9 cellular contexts compared by ENCODE assay signal in genomic region chr17:40364121-40364861, GRCh38. TPM values are rescaled to one million over a fixed set of nuclear protein-coding genes. Genes with fewer than 3 reads are reported as not detected.
A peak's percentile ranks its signal among the peaks of the same experiment; 100 is the strongest.
DNase-seq lines count a peak whose midpoint lies in the region; ATAC-seq, FAIRE-seq and TF ChIP-seq lines count a peak whose summit lies in the region.
"Had no signal": no experiment of that assay in that cellular context is flagged by ENCODE, and none has a peak within 500 bp of the region (broad histone marks: within the 10 kb centered on the region; RNA-seq: fewer than 3 reads in every experiment).

GJD3 (minus strand) TSS chr17:40364737; CDS start chr17:40363815, 922 bp downstream.

- H3K36me3 ChIP-seq in K562 (ENCODE audit: control insufficient read depth, insufficient read depth, low read length) (no peaks in the 10 kb centered on the region), HepG2 (replicated peaks in 1 of 2; ENCODE audit: control insufficient read depth in 1 of 2, insufficient read depth in 2 of 2, low read length in 2 of 2) (no peaks in the 10 kb centered on the region), tibial artery (no peaks in the 10 kb centered on the region)
- H3K36me3 ChIP-seq: adrenal gland had no signal

- DNase-seq in activated T-cell treated with anti-CD3 and anti-CD28 coated beads, Interleukin-2, amount 50 U/mL, for 4 hours = no peak
- DNase-seq in activated T-cell treated with anti-CD3 and anti-CD28 coated beads for 4 hours (no peak), K562 (ENCODE audit: extremely low read depth in 1 of 4, low spot score in 3 of 4) (peak in 2 of 4 experiments; percentile 22 to 35), HepG2 (ENCODE audit: low spot score) (no peak), tibial artery (no peak), omental fat pad (ENCODE audit: low spot score) (no peak)

- peak within 1 kb of the TSS; percentile 63 for H3K4me3 Mint-ChIP-seq in activated T-cell treated with anti-CD3 and anti-CD28 coated beads, Interleukin-2, amount 50 U/mL, for 4 hours

- peaks cover 3 to 46% of the 10 kb centered on the region in 2 experiments; a peak in 3 of 5 replicates for H3K4me1 ChIP-seq in K562 (replicated peaks in 1 of 2; ENCODE audit: control insufficient read depth in 2 of 2, insufficient read depth in 2 of 2, low read length in 2 of 2)
- H3K4me1 ChIP-seq in HepG2 (ENCODE audit: insufficient read depth, low read length) = peaks cover 31% of the 10 kb centered on the region
- H3K4me1 ChIP-seq in tibial artery = peaks cover 0 to 18% (median 12%) of the 10 kb centered on the region in 4 donors

- no peak for TF ChIP-seq CTCF in K562 (IDR thresholded peaks at IDR 0.05 in 2 of 3, conservative IDR thresholded peaks at IDR 0.05 in 1 of 3; ENCODE audit: insufficient read depth in 2 of 3, low read depth in 1 of 3, low read length in 3 of 3)
- no peak for TF ChIP-seq CTCF in HepG2 (CRISPR knock-in tag; IDR thresholded peaks at IDR 0.05)
- no peak for TF ChIP-seq CTCF in tibial artery (IDR thresholded peaks at IDR 0.05)
- TF ChIP-seq CTCF in omental fat pad (IDR thresholded peaks at IDR 0.05) = no peak

- ATAC-seq in activated T-cell treated with anti-CD3 and anti-CD28 coated beads, Interleukin-2, amount 50 U/mL, for 4 hours = no peak
- ATAC-seq in K562 (no peak), HepG2 (no peak), GM18867 (IDR thresholded peaks at IDR 0.05; ENCODE audit: unreplicated experiment) (no peak), omental fat pad (ENCODE audit: low FRiP score) (no peak), HG02763 (IDR thresholded peaks at IDR 0.05; ENCODE audit: unreplicated experiment) (no peak)

- CTCF ChIA-PET in K562 (lab: Yijun Ruan, JAX; ENCODE audit: low intra/inter-chr PET ratio) = interaction anchor here (0.6 to 1.0 kb wide), 3 partner anchors 29 to 542 kb away, joined by 3 read pairs; no protein-coding TSS in a partner anchor
- CTCF ChIA-PET in HepG2 (lab: Yijun Ruan, JAX; ENCODE audit: low intra/inter-chr PET ratio, low total read pairs) = no interaction called here

- no peak for TF ChIP-seq RAD21 in K562 (CRISPR knock-in tag; conservative IDR thresholded peaks at IDR 0.05 in 1 of 2, IDR thresholded peaks at IDR 0.05 in 1 of 2)
- no peak for TF ChIP-seq RAD21 in HepG2 (CRISPR knock-in tag; IDR thresholded peaks at IDR 0.05)

- H2AFZ ChIP-seq in K562 (ENCODE audit: low read depth, low read length) (peak within 1 kb of the TSS; percentile 87), HepG2 (ENCODE audit: low read length) (no peak within 1 kb of the TSS)

- no peaks in the 10 kb centered on the region for H3K9me3 Mint-ChIP-seq in activated T-cell treated with anti-CD3 and anti-CD28 coated beads, Interleukin-2, amount 50 U/mL, for 4 hours

- H3K9me3 ChIP-seq in K562 (replicated peaks; ENCODE audit: control insufficient read depth, insufficient read depth, low read depth, low read length) (no peaks in the 10 kb centered on the region), HepG2 (ENCODE audit: low read length) (no peaks in the 10 kb centered on the region), tibial artery (no peaks in the 10 kb centered on the region)
- H3K9me3 ChIP-seq: adrenal gland had no signal

- H3K4me2 ChIP-seq in K562 (ENCODE audit: insufficient read depth, low read length) = peak within 1 kb of the TSS; percentile 80
- H3K4me2 ChIP-seq in HepG2 (ENCODE audit: low read depth, low read length) = peak within 1 kb of the TSS; percentile 69; the same call in 1 of the 2 replicates

- intact Hi-C loops in K562 (cut with micrococcal nuclease) (loop anchor here (10.0 kb wide), 1 partner anchor 111 kb away; no protein-coding TSS in a partner anchor), HepG2 (cut with micrococcal nuclease; ENCODE audit: unreplicated experiment) (no loop called here), tibial artery (cut with DNase I; ENCODE audit: low total_unique reads) (no loop called here)

- H4K20me1 ChIP-seq in K562 (replicated peaks; ENCODE audit: control insufficient read depth, insufficient read depth, low read length) (no peaks in the 10 kb centered on the region), HepG2 (ENCODE audit: insufficient read depth, low read length) (no peaks in the 10 kb centered on the region)

- H3K27me3 Mint-ChIP-seq in activated T-cell treated with anti-CD3 and anti-CD28 coated beads, Interleukin-2, amount 50 U/mL, for 4 hours (ENCODE audit: low read depth) = peaks cover 11% of the 10 kb centered on the region

- POLR2A ChIA-PET in K562 (lab: Yijun Ruan, JAX) (interaction anchor here (1.0 kb wide), 3 partner anchors 9 to 168 kb away, joined by 3 to 4 read pairs (median 3); no protein-coding TSS in a partner anchor), HepG2 (lab: Yijun Ruan, JAX) (interaction anchor here (0.5 to 1.8 kb wide), 3 partner anchors 56 to 319 kb away, joined by 3 to 11 read pairs (median 3); partner anchors contain the start of gene RARA)

- peak within 1 kb of the TSS; percentile 58 for H3K4me3 ChIP-seq in K562
- H3K4me3 ChIP-seq in HepG2 (replicated peaks in 1 of 3; ENCODE audit: insufficient read depth in 1 of 3, low read depth in 2 of 3, low read length in 3 of 3) = peak within 1 kb of the TSS in 1 of 3 experiments; percentile 67; a peak in 3 of 6 replicates
- peak within 1 kb of the TSS; percentile 48 to 57 for H3K4me3 ChIP-seq in tibial artery

- H3K36me3 Mint-ChIP-seq in activated T-cell treated with anti-CD3 and anti-CD28 coated beads, Interleukin-2, amount 50 U/mL, for 4 hours (ENCODE audit: insufficient read depth) = no peaks in the 10 kb centered on the region

- TF ChIP-seq EP300 in K562 (IDR thresholded peaks at IDR 0.05; ENCODE audit: low read length) (no peak), HepG2 (IDR thresholded peaks at IDR 0.05; ENCODE audit: low read depth in 2 of 2, low read length in 2 of 2) (no peak), HepG2 (CRISPR knock-in tag; IDR thresholded peaks at IDR 0.05; ENCODE audit: borderline replicate concordance) (no peak)

- H3K9ac ChIP-seq in K562 (ENCODE audit: insufficient read depth in 1 of 2, low read depth in 2 of 2, low read length in 2 of 2) = peak within 1 kb of the TSS; percentile 63 to 96; a peak in 3 of 4 replicates
- no peak within 1 kb of the TSS for H3K9ac ChIP-seq in HepG2 (ENCODE audit: insufficient read depth, low read depth, low read length)

- H3K4me1 Mint-ChIP-seq in activated T-cell treated with anti-CD3 and anti-CD28 coated beads, Interleukin-2, amount 50 U/mL, for 4 hours (ENCODE audit: low read depth) = peaks cover 4% of the 10 kb centered on the region

- peaks cover 7% of the 10 kb centered on the region; the same call in 2 of the 3 replicates for H3K79me2 ChIP-seq in K562 (ENCODE audit: control insufficient read depth, insufficient read depth, low read length)
- H3K79me2 ChIP-seq in HepG2 (ENCODE audit: insufficient read depth, low read length) = no peaks in the 10 kb centered on the region

- 74% methylated on average over 10 of the region's 22 CpGs for WGBS in K562 (ENCODE audit: insufficient coverage, low coverage, missing lambda C conversion rate)
- 96% methylated on average over 22 of the region's 22 CpGs for WGBS in HepG2 (ENCODE audit: low lambda C conversion rate)

- BruUV-seq in K562 (replicated peaks; lab: Mats Ljungman, UMichigan) (TSS peak; percentile 69), HepG2 (replicated peaks; lab: Mats Ljungman, UMichigan) (no TSS peak)

- in situ Hi-C loops in K562 (cut with MboI) = loop anchor here (5.0 kb wide), 1 partner anchor 173 kb away; no protein-coding TSS in a partner anchor
- in situ Hi-C loops in HepG2 (cut with HindIII; ENCODE audit: extremely low pct_ligation_motif_present, low pct_unique_long_range_greater_than_20kb) = loop anchor here (5.0 kb wide), 1 partner anchor 168 kb away; no protein-coding TSS in a partner anchor

- no peaks in the 10 kb centered on the region for H3K27me3 ChIP-seq in K562 (ENCODE audit: control insufficient read depth in 2 of 2, insufficient read depth in 2 of 2, low read length in 2 of 2)
- peaks cover 0 to 11% of the 10 kb centered on the region in 2 experiments; a peak in 2 of 5 replicates for H3K27me3 ChIP-seq in HepG2 (ENCODE audit: control insufficient read depth in 1 of 2, insufficient read depth in 2 of 2, low read length in 2 of 2)
- H3K27me3 ChIP-seq in tibial artery = peaks cover 0 to 15% of the 10 kb centered on the region in 2 donors

- no peak for TF ChIP-seq POLR2A in K562 (conservative IDR thresholded peaks at IDR 0.05)
- TF ChIP-seq POLR2A in HepG2 (IDR thresholded peaks at IDR 0.05; ENCODE audit: insufficient read depth in 1 of 2, low read depth in 2 of 2, low read length in 2 of 2) = no peak

- FAIRE-seq in K562 (lab: Jason Lieb, UNC) = no peak
- FAIRE-seq in HepG2 (lab: Jason Lieb, UNC) = no peak

- H3K27ac ChIP-seq in K562 (ENCODE audit: extremely low read depth, low read depth, low read length) = 0 out of 3 replicates have a peak within 1 kb of the TSS, but pooled peaks have one; percentile 68
- H3K27ac ChIP-seq in HepG2 (ENCODE audit: extremely low read length, insufficient read depth, low read length) = no peak within 1 kb of the TSS
- H3K27ac ChIP-seq in tibial artery = no peak within 1 kb of the TSS
- H3K27ac ChIP-seq: adrenal gland had no signal

- no peaks in the 10 kb centered on the region for H3K9me1 ChIP-seq in K562 (ENCODE audit: control insufficient read depth, insufficient read depth, low read length)

RNA-seq across cellular contexts. Expression of gene GJD3, which starts in this region (rescaled TPM):
- total RNA-seq in activated T-cell treated with anti-CD3 and anti-CD28 coated beads, Interleukin-2, amount 50 U/mL, for 4 hours = not detected
- not detected in 2 replicates for total RNA-seq in K562 (2011; cell fraction: chromatin; rRNA removed; ENCODE audit: low replicate concordance)
- 0.50 and 0.66 TPM in 2 replicates for total RNA-seq in K562 (2011; cell fraction: nucleolus; rRNA removed)
- not detected in 2 replicates for total RNA-seq in K562 (2011; cell fraction: nucleoplasm; rRNA removed)
- total RNA-seq in K562 (2014; rRNA removed) (not detected in 2 replicates), K562 (2014; rRNA removed; fragmentation: Illumina TruSeq; extraction: Trizol) (not detected in 2 replicates), K562 (2015; rRNA removed; fragmentation: Illumina TruSeq; extraction: Trizol) (not detected in 2 replicates), K562 (2021) (0.38 TPM in 1 of 2 replicates, not detected in the other), HepG2 (2016; rRNA removed; fragmentation: Illumina TruSeq; extraction: Trizol) (not detected in 2 replicates), omental fat pad (1 to 10 TPM in 1 of 4 donors, under 1 TPM in 1, not detected in 2; 0.60 to 2.0 TPM)
- polyA plus RNA-seq in K562 (2011; rRNA removed) (not detected in 2 replicates), K562 (2014; fragmentation: Illumina TruSeq; extraction: Trizol) (not detected in 2 replicates), K562 (2014; fragmentation: Nextera tagmentation; extraction: Ambion mirVana) (not detected), K562 (2014; rRNA removed) (0.17 TPM in 1 of 2 replicates, not detected in the other), HepG2 (2011; rRNA removed) (not detected in 2 replicates)
- polyA plus RNA-seq in K562 (2011; cell fraction: cytosol; rRNA removed) = 0.24 TPM in 1 of 2 replicates, not detected in the other
- polyA plus RNA-seq in K562 (2011; cell fraction: nucleus; rRNA removed) = not detected in 2 replicates
- 0.46 and 2.9 TPM in 2 replicates for polyA plus RNA-seq in K562 (2012)
- polyA minus RNA-seq in K562 (2011; rRNA and poly(A)+ RNA removed) = not detected in 2 replicates
- polyA minus RNA-seq in K562 (2011; cell fraction: cytosol; rRNA and poly(A)+ RNA removed) = not detected in 2 replicates
- 1.2 TPM in 1 of 2 replicates, not detected in the other for polyA minus RNA-seq in K562 (2011; cell fraction: nucleus; rRNA and poly(A)+ RNA removed)
- not detected in 2 replicates for total RNA-seq in HepG2 (2016; cell fraction: cytosol; rRNA removed; fragmentation: Illumina TruSeq; extraction: Trizol; ENCODE audit: low read depth)
- total RNA-seq in HepG2 (2016; cell fraction: insoluble cytoplasmic fraction; rRNA removed; fragmentation: Illumina TruSeq; extraction: Trizol) = not detected in 2 replicates
- total RNA-seq in HepG2 (2016; cell fraction: membrane; rRNA removed; fragmentation: Illumina TruSeq; extraction: Trizol) = not detected in 2 replicates
- total RNA-seq in HepG2 (2016; cell fraction: nucleus; rRNA removed; fragmentation: Illumina TruSeq; extraction: Trizol) = not detected in 2 replicates
- not detected in 2 replicates for polyA plus RNA-seq in HepG2 (2011; cell fraction: cytosol; rRNA removed)
- polyA plus RNA-seq in HepG2 (2011; cell fraction: nucleus; rRNA removed) = not detected in 2 replicates
- not detected in 2 replicates for polyA plus RNA-seq in HepG2 (2012)
- polyA plus RNA-seq in HepG2 (2016; cell fraction: cytosol; fragmentation: Illumina TruSeq; extraction: Trizol; ENCODE audit: low read depth) = not detected in 2 replicates
- polyA plus RNA-seq in HepG2 (2016; cell fraction: insoluble cytoplasmic fraction; fragmentation: Illumina TruSeq; extraction: Trizol; ENCODE audit: low read depth) = not detected in 2 replicates
- polyA plus RNA-seq in HepG2 (2016; cell fraction: membrane; fragmentation: Illumina TruSeq; extraction: Trizol; ENCODE audit: low read depth) = not detected in 2 replicates
- polyA plus RNA-seq in HepG2 (2016; cell fraction: nucleus; fragmentation: Illumina TruSeq; extraction: Trizol; ENCODE audit: insufficient read depth, low read depth) = not detected in 2 replicates
- not detected in 2 replicates for polyA minus RNA-seq in HepG2 (2011; rRNA and poly(A)+ RNA removed; ENCODE audit: low replicate concordance)
- not detected in 2 replicates for polyA minus RNA-seq in HepG2 (2011; cell fraction: cytosol; rRNA and poly(A)+ RNA removed)
- not detected in 2 replicates for polyA minus RNA-seq in HepG2 (2011; cell fraction: nucleus; rRNA and poly(A)+ RNA removed)
- polyA plus RNA-seq: adrenal gland had no signal
